ENCODE assay signal across 13 cellular contexts in genomic region chr3:154059798-154060197, GRCh38.
A peak's percentile ranks its signal among the peaks of the same experiment; 100 is the strongest.
DNase-seq lines count a peak whose midpoint lies in the region; ATAC-seq lines count a peak whose summit lies in the region.
"Had no signal": no experiment of that assay in that cellular context is flagged by ENCODE, and none has a peak within 500 bp of the region (broad histone marks: within the 10 kb centered on the region; RNA-seq: fewer than 3 reads in every experiment).

No MANE protein-coding gene starts in this region.

- no peaks in the 10 kb centered on the region for H3K27me3 ChIP-seq in right cardiac atrium (ENCODE audit: control insufficient read depth, insufficient read depth)
- H3K27me3 ChIP-seq: BLaER1 treated with 17β-estradiol and CSF1 and Interleukin-3, amounts not matched to agents 10 nM and 100 nM; upper lobe of left lung had no signal

- no peak overlapping the region for H3K4me3 ChIP-seq in right cardiac atrium (ENCODE audit: low read length)
- H3K4me3 ChIP-seq: BLaER1 treated with 17β-estradiol and CSF1 and Interleukin-3, amounts not matched to agents 10 nM and 100 nM; upper lobe of left lung had no signal

- intact Hi-C loops in right cardiac atrium (cut with DNase I), result no loop called here

- 44% methylated on average over 6 of the region's 6 CpGs for WGBS in right cardiac atrium

- no peaks in the 10 kb centered on the region for H3K9me3 ChIP-seq in right cardiac atrium (ENCODE audit: control insufficient read depth, low read length)
- H3K9me3 ChIP-seq: BLaER1 treated with 17β-estradiol and CSF1 and Interleukin-3, amounts not matched to agents 10 nM and 100 nM; upper lobe of left lung had no signal

- DNase-seq in G401 (ENCODE audit: low spot score) (peak; percentile 5), right cardiac atrium (no peak), renal cortical epithelial cell (ENCODE audit: low read depth) (peak; percentile 30), NCI-H1105 treated with DMSO at 0.1 percent for 48 hours (lab: John Stamatoyannopoulos, UW) (no peak), dedifferentiated amniotic fluid mesenchymal stem cell (ENCODE audit: extremely low spot score) (no peak)
- DNase-seq in central memory CD4-positive, alpha-beta T cell, result no peak
- DNase-seq: activated CD4-positive, CD25-positive, alpha-beta regulatory T cell; activated T-cell treated with anti-CD3 and anti-CD28 coated beads, Interleukin-2, amount 50 U/mL, for 72 hours; NCI-H146; upper lobe of left lung had no signal

- ATAC-seq in right cardiac atrium (no peak), HG02885 (IDR thresholded peaks at IDR 0.05; ENCODE audit: poor library complexity, unreplicated experiment) (no peak)
- ATAC-seq: activated T-cell treated with anti-CD3 and anti-CD28 coated beads, Interleukin-2, amount 50 U/mL, for 72 hours had no signal

- in situ Hi-C loops in G401 (cut with HindIII; ENCODE audit: low sequenced_read_pairs), result no loop called here

- H3K27ac ChIP-seq in angular gyrus (ENCODE audit: low read depth, low read length) (peak overlapping the region; percentile 53), right cardiac atrium (ENCODE audit: low read length) (peak overlapping the region; percentile 76)
- H3K27ac ChIP-seq: BLaER1 treated with 17β-estradiol and CSF1 and Interleukin-3, amounts not matched to agents 10 nM and 100 nM; upper lobe of left lung had no signal

- peaks cover 4% of the 10 kb centered on the region for H3K4me1 ChIP-seq in right cardiac atrium (ENCODE audit: control insufficient read depth, insufficient read depth, low read length)
- H3K4me1 ChIP-seq: BLaER1 treated with 17β-estradiol and CSF1 and Interleukin-3, amounts not matched to agents 10 nM and 100 nM had no signal

Comparison
In these comparisons a context has a peak if more than half of its experiments do, and no peak if none do; other contexts are left out.
1. DNase-seq: peak in G401 (single experiment) and renal cortical epithelial cell (single experiment); none in right cardiac atrium (0 of 3), NCI-H1105 treated with DMSO at 0.1 percent for 48 hours (single experiment), central memory CD4-positive, alpha-beta T cell (single experiment) and dedifferentiated amniotic fluid mesenchymal stem cell (single experiment).